ENCODE assay signal across 27 cellular contexts in the genomic region with DNA sequence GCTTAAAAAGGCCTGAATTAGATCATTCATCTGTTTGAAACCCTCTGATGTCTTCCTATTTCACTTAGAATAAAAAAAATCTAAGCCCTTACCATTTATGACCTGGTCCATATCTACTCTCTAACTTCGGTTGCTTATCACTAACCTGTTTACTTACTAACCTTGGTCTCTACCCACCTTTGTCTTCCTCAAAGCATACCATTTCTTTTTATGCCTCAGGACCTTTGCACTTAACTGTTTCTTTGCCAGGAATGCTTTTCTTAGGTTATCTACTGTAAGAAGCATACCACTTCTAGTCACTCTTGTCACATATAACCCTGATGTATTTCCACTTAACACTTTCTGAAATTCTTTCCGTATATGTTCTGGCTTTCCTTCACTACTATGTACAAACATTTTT.
"Had no signal": no experiment of that assay in that cellular context is flagged by ENCODE, and none has a peak within 500 bp of the region (broad histone marks: within the 10 kb centered on the region; RNA-seq: fewer than 3 reads in every experiment).

No MANE protein-coding gene starts in this region.

- H3K27ac ChIP-seq: brain microvascular endothelial cell had no signal

- FAIRE-seq: astrocyte, bronchial epithelial cell, colon, endometrium, frontal cortex had no signal

- ATAC-seq: activated CD8-positive, alpha-beta T cell treated with anti-CD3 and anti-CD28 coated beads for 36 hours; activated T-cell treated with anti-CD3 and anti-CD28 coated beads, Interleukin-2, amount 50 U/mL, for 4 hours; activated T-helper 17 cell treated with anti-CD3 and anti-CD28 coated beads, Interleukin-2, amount 50 U/mL, for 72 hours; esophagus mucosa; WTC11 had no signal

- DNase-seq: activated CD4-positive, alpha-beta T cell treated with anti-CD3 and anti-CD28 coated beads for 1 hour; activated CD4-positive, alpha-beta T cell treated with anti-CD3 and anti-CD28 coated beads for 4 hours; activated CD4-positive, alpha-beta T cell treated with anti-CD3 and anti-CD28 coated beads, Interleukin-2, amount 10 ng/mL, durations not matched to agents 7 days and 5 days; activated CD4-positive, alpha-beta T cell treated with anti-CD3 and anti-CD28 coated beads, Interleukin-2, amount 50 U/mL, for 4 hours; activated CD8-positive, alpha-beta memory T cell treated with anti-CD3 and anti-CD28 coated beads for 24 hours; activated CD8-positive, alpha-beta T cell treated with anti-CD3 and anti-CD28 coated beads for 36 hours; activated effector memory CD4-positive, alpha-beta T cell treated with Interleukin-2 at 50 U/mL for 16 hours; activated gamma-delta T cell treated with Interleukin-2 at 50 U/mL for 16 hours; activated naive CD4-positive, alpha-beta T cell treated with anti-CD3 and anti-CD28 coated beads, Interleukin-2, amount 50 U/mL, for 16 hours; activated naive CD4-positive, alpha-beta T cell treated with Interleukin-2 at 50 U/mL for 16 hours; activated T-cell treated with anti-CD3 and anti-CD28 coated beads, Interleukin-2, amount 50 U/mL, for 4 hours; amniotic stem cell; anterior cingulate cortex; brain microvascular endothelial cell; cortex of kidney; effector CD8-positive, alpha-beta T cell; foreskin fibroblast; head of caudate nucleus; T-helper 2 cell had no signal

- H3K27me3 ChIP-seq: brain microvascular endothelial cell had no signal
